ENCODE assay signal across 22 cellular contexts in genomic region chr1:4611708-4612349, GRCh38. TPM values are rescaled to one million over a fixed set of nuclear protein-coding genes. Genes with fewer than 3 reads are reported as not detected.
A peak's percentile ranks its signal among the peaks of the same experiment; 100 is the strongest.
DNase-seq lines count a peak whose midpoint lies in the region; ATAC-seq and TF ChIP-seq lines count a peak whose summit lies in the region.
"Had no signal": no experiment of that assay in that cellular context is flagged by ENCODE, and none has a peak within 500 bp of the region (broad histone marks: within the 10 kb centered on the region; RNA-seq: fewer than 3 reads in every experiment).

No MANE protein-coding gene starts in this region.

- peak overlapping the region; percentile 99 for H3K27ac ChIP-seq in parathyroid adenoma
- H3K27ac ChIP-seq: A549, GM23248 had no signal

- peak overlapping the region; percentile 35 for H3K4me3 ChIP-seq in parathyroid adenoma (ENCODE audit: low read depth, low read length)
- H3K4me3 ChIP-seq: A549, GM23248 had no signal

- no peaks in the 10 kb centered on the region for H3K36me3 Mint-ChIP-seq in chondrocyte (ENCODE audit: low read depth)
- H3K36me3 Mint-ChIP-seq in neural crest cell (ENCODE audit: low read depth) = peaks cover 5% of the 10 kb centered on the region

- no peaks in the 10 kb centered on the region for H3K36me3 ChIP-seq in parathyroid adenoma (ENCODE audit: control insufficient read depth, insufficient read depth, low read length)

- no peak overlapping the region for H3K9ac ChIP-seq in parathyroid adenoma
- H3K9ac ChIP-seq: GM23248 had no signal

- no peak for ATAC-seq in GM19452 (IDR thresholded peaks at IDR 0.05; ENCODE audit: unreplicated experiment)
- ATAC-seq in HG03139 (IDR thresholded peaks at IDR 0.05; ENCODE audit: unreplicated experiment) = no peak
- no peak for ATAC-seq in GM18907 (IDR thresholded peaks at IDR 0.05; ENCODE audit: unreplicated experiment)
- ATAC-seq: A549 had no signal

- TF ChIP-seq CTCF in chondrocyte (IDR thresholded peaks at IDR 0.05) (no peak), neural crest cell (conservative IDR thresholded peaks at IDR 0.05) (no peak), parathyroid adenoma (IDR thresholded peaks at IDR 0.05) (no peak)

- peak overlapping the region; percentile 69 for H2AFZ ChIP-seq in parathyroid adenoma
- H2AFZ ChIP-seq: GM23248 had no signal

- no peaks in the 10 kb centered on the region for H3K27me3 Mint-ChIP-seq in chondrocyte (ENCODE audit: low read depth)
- H3K27me3 Mint-ChIP-seq in neural crest cell (ENCODE audit: low read depth) = peaks cover 12% of the 10 kb centered on the region

- no peaks in the 10 kb centered on the region for H3K4me1 Mint-ChIP-seq in chondrocyte (ENCODE audit: low read depth)
- peaks cover 11% of the 10 kb centered on the region for H3K4me1 Mint-ChIP-seq in neural crest cell
- H3K4me1 Mint-ChIP-seq: CD4-positive, alpha-beta memory T cell had no signal

- H3K79me2 ChIP-seq in parathyroid adenoma = no peaks in the 10 kb centered on the region

- no peaks in the 10 kb centered on the region for H3K27me3 ChIP-seq in parathyroid adenoma (ENCODE audit: control insufficient read depth, insufficient read depth, low read length)

- H3K27ac Mint-ChIP-seq in chondrocyte (ENCODE audit: unreplicated experiment) = no peak overlapping the region
- H3K27ac Mint-ChIP-seq in neural crest cell (ENCODE audit: unreplicated experiment) = peak overlapping the region; percentile 43
- H3K27ac Mint-ChIP-seq: CD4-positive, alpha-beta memory T cell had no signal

- H3K4me3 Mint-ChIP-seq in chondrocyte (ENCODE audit: unreplicated experiment) (no peak overlapping the region), neural crest cell (no peak overlapping the region)
- H3K4me3 Mint-ChIP-seq: CD4-positive, alpha-beta memory T cell had no signal

- no peaks in the 10 kb centered on the region for H3K9me3 ChIP-seq in parathyroid adenoma (ENCODE audit: control insufficient read depth, low read length)

- DNase-seq in SK-N-DZ (ENCODE audit: low spot score) (peak; percentile 5), chondrocyte (ENCODE audit: low spot score) (peak; percentile 79), neural crest cell (ENCODE audit: low read depth, low spot score) (no peak), UCSD-AML1 (lab: John Stamatoyannopoulos, UW; ENCODE audit: unreplicated experiment) (no peak)
- DNase-seq: 8988T; ACHN; AML-193; C1 segment of cervical spinal cord; Calu3; CD4-positive, alpha-beta memory T cell; COR-L47; DMS53; DMS79 treated with DMSO at 0.1 percent for 48 hours; GF-D8; GM23248; H7; HCEC 1CT had no signal

- peaks cover 44% of the 10 kb centered on the region for H3K4me1 ChIP-seq in parathyroid adenoma
- H3K4me1 ChIP-seq: A549 had no signal

- H3K9me3 Mint-ChIP-seq in chondrocyte (ENCODE audit: low read depth) = peaks cover 51% of the 10 kb centered on the region
- peaks cover 3% of the 10 kb centered on the region for H3K9me3 Mint-ChIP-seq in neural crest cell

- peak overlapping the region; percentile 62 for H3K4me2 ChIP-seq in parathyroid adenoma (ENCODE audit: low read length)
- H3K4me2 ChIP-seq: A549 had no signal

RNA-seq across cellular contexts. Expression of gene AJAP1, which starts 42.6 kb away (rescaled TPM):
- polyA plus RNA-seq in SK-N-DZ (2014; cell fraction: cytosol; rRNA removed) = not detected in 2 replicates
- not detected in 2 replicates for polyA plus RNA-seq in SK-N-DZ (2014; cell fraction: nucleus; rRNA removed)
- total RNA-seq in chondrocyte (0.73 TPM in 1 of 3 replicates, not detected in the others), neural crest cell (1.2 and 1.4 TPM in 2 replicates)
- total RNA-seq: Calu3 had no signal
- polyA plus RNA-seq: A549; CD4-positive, alpha-beta memory T cell had no signal

Comparison
In these comparisons a context has a peak if more than half of its experiments do, and no peak if none do; other contexts are left out.
1. DNase-seq: peak in SK-N-DZ (single experiment) and chondrocyte (single experiment); none in neural crest cell (single experiment) and UCSD-AML1 (single experiment).